Comparison of ENCODE assay signal across 7 cellular contexts in the genomic region with DNA sequence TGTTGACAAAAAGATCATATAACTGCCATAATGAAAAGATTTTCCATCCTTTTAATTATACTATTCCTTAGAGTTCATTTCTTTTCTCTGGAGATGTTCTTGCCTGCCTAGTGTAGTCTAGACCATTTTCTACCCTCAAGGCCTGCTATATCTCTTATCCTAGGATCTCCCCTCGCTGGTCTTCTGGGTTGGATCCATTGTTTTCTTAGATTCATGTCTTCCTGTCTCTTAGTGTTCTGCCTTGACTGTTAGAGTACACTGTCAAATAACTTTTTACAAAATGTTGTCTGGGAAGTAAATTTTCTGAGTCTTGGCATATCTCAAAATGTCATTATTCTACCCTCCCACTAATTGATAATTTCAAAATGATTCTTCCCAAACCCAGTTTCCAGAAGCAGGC.
"Had no signal": no experiment of that assay in that cellular context is flagged by ENCODE, and none has a peak within 500 bp of the region (broad histone marks: within the 10 kb centered on the region; RNA-seq: fewer than 3 reads in every experiment).

No MANE protein-coding gene starts in this region.

- H3K4me3 ChIP-seq: K562 had no signal

- H3K27ac ChIP-seq: HL-60, KMS-11 had no signal

- H3K9ac ChIP-seq: KMS-11 had no signal

- ATAC-seq: HepG2, K562 had no signal

- H3K4me2 ChIP-seq: KMS-11 had no signal

- DNase-seq: IMR-90, KBM-7, KG1 had no signal
